1 cellular context compared by ENCODE assay signal in genomic region chr9:105333076-105333475, GRCh38.
TF ChIP-seq lines count a peak whose summit lies in the region.

No MANE protein-coding gene starts in this region.

TF ChIP-seq in HepG2, 621 proteins besides CTCF, POLR2A, EP300 and RAD21 (continued from another document):
- TF ChIP-seq, protein P1, sequence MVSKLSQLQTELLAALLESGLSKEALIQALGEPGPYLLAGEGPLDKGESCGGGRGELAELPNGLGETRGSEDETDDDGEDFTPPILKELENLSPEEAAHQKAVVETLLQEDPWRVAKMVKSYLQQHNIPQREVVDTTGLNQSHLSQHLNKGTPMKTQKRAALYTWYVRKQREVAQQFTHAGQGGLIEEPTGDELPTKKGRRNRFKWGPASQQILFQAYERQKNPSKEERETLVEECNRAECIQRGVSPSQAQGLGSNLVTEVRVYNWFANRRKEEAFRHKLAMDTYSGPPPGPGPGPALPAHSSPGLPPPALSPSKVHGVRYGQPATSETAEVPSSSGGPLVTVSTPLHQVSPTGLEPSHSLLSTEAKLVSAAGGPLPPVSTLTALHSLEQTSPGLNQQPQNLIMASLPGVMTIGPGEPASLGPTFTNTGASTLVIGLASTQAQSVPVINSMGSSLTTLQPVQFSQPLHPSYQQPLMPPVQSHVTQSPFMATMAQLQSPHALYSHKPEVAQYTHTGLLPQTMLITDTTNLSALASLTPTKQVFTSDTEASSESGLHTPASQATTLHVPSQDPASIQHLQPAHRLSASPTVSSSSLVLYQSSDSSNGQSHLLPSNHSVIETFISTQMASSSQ (IDR thresholded peaks at IDR 0.05; ENCODE audit: low read depth), result no peak
- TF ChIP-seq, protein P1 (CRISPR knock-in tag; IDR thresholded peaks at IDR 0.05; ENCODE audit: borderline replicate concordance), result no peak
- TF ChIP-seq CEBPG (CRISPR knock-in tag; IDR thresholded peaks at IDR 0.05) (no peak), ZNF720 (CRISPR knock-in tag; IDR thresholded peaks at IDR 0.05) (no peak), THRA (CRISPR knock-in tag; IDR thresholded peaks at IDR 0.05; ENCODE audit: borderline replicate concordance) (no peak)
